17 cellular contexts compared by ENCODE assay signal in genomic region chr5:150253416-150254208, GRCh38. TPM values are rescaled to one million over a fixed set of nuclear protein-coding genes. Genes with fewer than 3 reads are reported as not detected.
"Had no signal": no experiment of that assay in that cellular context is flagged by ENCODE, and none has a peak within 500 bp of the region (broad histone marks: within the 10 kb centered on the region; RNA-seq: fewer than 3 reads in every experiment).

No MANE protein-coding gene starts in this region.

- H3K36me3 ChIP-seq: heart right ventricle, tibial nerve had no signal

- H3K27ac Mint-ChIP-seq: activated B cell treated with CpG ODN at 0.5 μM for 24 hours; activated CD4-positive, alpha-beta T cell treated with anti-CD3 and anti-CD28 coated beads, Interleukin-2, amount 10 ng/mL, durations not matched to agents 24 days and 14 days; activated naive CD8-positive, alpha-beta T cell treated with anti-CD3 and anti-CD28 coated beads for 36 hours; activated T-cell treated with anti-CD3 and anti-CD28 coated beads, Interleukin-2, amount 50 U/mL, for 24 hours; naive B cell; stimulated activated memory B cell treated with anti-CD40 and anti-IgM and Interleukin-4, amounts not matched to agents 10 μg/mL and 1 μg/mL and 100 μg/mL, for 72 hours; T-helper 1 cell treated with Interleukin-12 subunit alpha and Interleukin-12 subunit beta and Interleukin-4 antibody, amounts not matched to agents 30 μg/mL and 1 μg/mL, for 36 hours had no signal

- H3K9me3 ChIP-seq: heart right ventricle, tibial nerve had no signal

- H3K4me3 ChIP-seq: heart right ventricle, lung, tibial nerve had no signal

- H3K27ac ChIP-seq: heart right ventricle, tibial nerve had no signal

- H3K27me3 Mint-ChIP-seq: activated CD4-positive, alpha-beta T cell treated with anti-CD3 and anti-CD28 coated beads, Interleukin-2, amount 10 ng/mL, durations not matched to agents 24 days and 14 days; activated naive CD8-positive, alpha-beta T cell treated with anti-CD3 and anti-CD28 coated beads for 36 hours; activated T-cell treated with anti-CD3 and anti-CD28 coated beads, Interleukin-2, amount 50 U/mL, for 24 hours had no signal

- H3K4me3 Mint-ChIP-seq: activated B cell treated with CpG ODN at 0.5 μM for 24 hours; activated CD4-positive, alpha-beta T cell treated with anti-CD3 and anti-CD28 coated beads, Interleukin-2, amount 10 ng/mL, durations not matched to agents 24 days and 14 days; activated naive CD8-positive, alpha-beta T cell treated with anti-CD3 and anti-CD28 coated beads for 36 hours; activated T-cell treated with anti-CD3 and anti-CD28 coated beads, Interleukin-2, amount 50 U/mL, for 24 hours; naive B cell; stimulated activated memory B cell treated with anti-CD40 and anti-IgM and Interleukin-4, amounts not matched to agents 10 μg/mL and 1 μg/mL and 100 μg/mL, for 72 hours; T-helper 1 cell treated with Interleukin-12 subunit alpha and Interleukin-12 subunit beta and Interleukin-4 antibody, amounts not matched to agents 30 μg/mL and 1 μg/mL, for 36 hours had no signal

- DNase-seq: activated B cell treated with CpG ODN at 0.5 μM for 24 hours; activated CD4-positive, alpha-beta T cell treated with anti-CD3 and anti-CD28 coated beads, Interleukin-2, amount 10 ng/mL, durations not matched to agents 24 days and 14 days; activated effector memory CD4-positive, alpha-beta T cell treated with anti-CD3 and anti-CD28 coated beads, Interleukin-2, amount 50 U/mL, for 16 hours; activated naive CD8-positive, alpha-beta T cell treated with anti-CD3 and anti-CD28 coated beads for 36 hours; activated T-cell treated with anti-CD3 and anti-CD28 coated beads, Interleukin-2, amount 50 U/mL, for 24 hours; foreskin melanocyte; heart right ventricle; kidney glomerular epithelial cell; naive B cell; stimulated activated CD4-positive, alpha-beta T cell treated with anti-CD3 and anti-CD28 coated beads, Interleukin-1b, Interleukin-23, amount 100 ng/mL, for 48 hours had no signal

- H3K36me3 Mint-ChIP-seq: activated naive CD8-positive, alpha-beta T cell treated with anti-CD3 and anti-CD28 coated beads for 36 hours; naive B cell; stimulated activated memory B cell treated with anti-CD40 and anti-IgM and Interleukin-4, amounts not matched to agents 10 μg/mL and 1 μg/mL and 100 μg/mL, for 72 hours had no signal

- FAIRE-seq: astrocyte, colon had no signal

- H3K4me1 Mint-ChIP-seq: activated B cell treated with CpG ODN at 0.5 μM for 24 hours; activated CD4-positive, alpha-beta T cell treated with anti-CD3 and anti-CD28 coated beads, Interleukin-2, amount 10 ng/mL, durations not matched to agents 24 days and 14 days; activated naive CD8-positive, alpha-beta T cell treated with anti-CD3 and anti-CD28 coated beads for 36 hours; naive B cell; stimulated activated memory B cell treated with anti-CD40 and anti-IgM and Interleukin-4, amounts not matched to agents 10 μg/mL and 1 μg/mL and 100 μg/mL, for 72 hours had no signal

- H3K27me3 ChIP-seq: heart right ventricle, tibial nerve had no signal

- H3K9me3 Mint-ChIP-seq: activated B cell treated with CpG ODN at 0.5 μM for 24 hours; activated CD4-positive, alpha-beta T cell treated with anti-CD3 and anti-CD28 coated beads, Interleukin-2, amount 10 ng/mL, durations not matched to agents 24 days and 14 days; activated naive CD8-positive, alpha-beta T cell treated with anti-CD3 and anti-CD28 coated beads for 36 hours; activated T-cell treated with anti-CD3 and anti-CD28 coated beads, Interleukin-2, amount 50 U/mL, for 24 hours; stimulated activated memory B cell treated with anti-CD40 and anti-IgM and Interleukin-4, amounts not matched to agents 10 μg/mL and 1 μg/mL and 100 μg/mL, for 72 hours; T-helper 1 cell treated with Interleukin-12 subunit alpha and Interleukin-12 subunit beta and Interleukin-4 antibody, amounts not matched to agents 30 μg/mL and 1 μg/mL, for 36 hours had no signal

- ATAC-seq: heart right ventricle; stimulated activated memory B cell treated with anti-CD40 and anti-IgM and Interleukin-4, amounts not matched to agents 10 μg/mL and 1 μg/mL and 100 μg/mL, for 72 hours had no signal

RNA-seq across cellular contexts. Expression of gene CAMK2A, which starts 36.0 kb away (rescaled TPM):
- total RNA-seq: activated B cell treated with CpG ODN at 0.5 μM for 24 hours; activated CD4-positive, alpha-beta T cell treated with anti-CD3 and anti-CD28 coated beads, Interleukin-2, amount 10 ng/mL, durations not matched to agents 24 days and 14 days; activated naive CD8-positive, alpha-beta T cell treated with anti-CD3 and anti-CD28 coated beads for 36 hours; subcutaneous adipose tissue had no signal

RNA-seq across cellular contexts. Expression of gene ARSI, which starts 49.1 kb away (rescaled TPM):
- total RNA-seq: activated B cell treated with CpG ODN at 0.5 μM for 24 hours; activated CD4-positive, alpha-beta T cell treated with anti-CD3 and anti-CD28 coated beads, Interleukin-2, amount 10 ng/mL, durations not matched to agents 24 days and 14 days; activated naive CD8-positive, alpha-beta T cell treated with anti-CD3 and anti-CD28 coated beads for 36 hours had no signal
